Comparison of ENCODE assay signal across 38 cellular contexts in genomic region chr1:244151558-244151957, GRCh38.
"Had no signal": no experiment of that assay in that cellular context is flagged by ENCODE, and none has a peak within 500 bp of the region (broad histone marks: within the 10 kb centered on the region; RNA-seq: fewer than 3 reads in every experiment).

No MANE protein-coding gene starts in this region.

- DNase-seq: activated CD4-positive, alpha-beta memory T cell treated with anti-CD3 and anti-CD28 coated beads, Interleukin-2, amount 10 ng/mL, durations not matched to agents 7 days and 5 days; activated CD4-positive, alpha-beta T cell treated with anti-CD3 and anti-CD28 coated beads for 1 hour; activated CD4-positive, alpha-beta T cell treated with anti-CD3 and anti-CD28 coated beads for 36 hours; activated CD4-positive, alpha-beta T cell treated with anti-CD3 and anti-CD28 coated beads for 48 hours; activated CD4-positive, alpha-beta T cell treated with anti-CD3 and anti-CD28 coated beads, Interleukin-2, amount 10 ng/mL, durations not matched to agents 7 days and 5 days; activated CD4-positive, alpha-beta T cell treated with anti-CD3 and anti-CD28 coated beads, Interleukin-2, amount 50 U/mL, for 48 hours; activated CD4-positive, CD25-positive, alpha-beta regulatory T cell; activated CD8-positive, alpha-beta memory T cell treated with anti-CD3 and anti-CD28 coated beads for 24 hours; activated CD8-positive, alpha-beta memory T cell treated with anti-CD3 and anti-CD28 coated beads, Interleukin-2, amount 10 ng/mL, durations not matched to agents 7 days and 5 days; activated CD8-positive, alpha-beta memory T cell treated with anti-CD3 and anti-CD28 coated beads, Interleukin-2, amount 50 U/mL, for 48 hours; activated CD8-positive, alpha-beta T cell treated with anti-CD3 and anti-CD28 coated beads, Interleukin-2, amount 10 ng/mL, durations not matched to agents 7 days and 5 days; activated effector memory CD4-positive, alpha-beta T cell treated with Interleukin-2 at 50 U/mL for 16 hours; activated gamma-delta T cell; activated naive CD4-positive, alpha-beta T cell treated with anti-CD3 and anti-CD28 coated beads, Interleukin-2, amount 10 ng/mL, durations not matched to agents 7 days and 5 days; activated naive CD4-positive, alpha-beta T cell treated with Interleukin-2 at 50 U/mL for 16 hours; activated naive CD8-positive, alpha-beta T cell treated with anti-CD3 and anti-CD28 coated beads, Interleukin-2, amount 10 ng/mL, durations not matched to agents 7 days and 5 days; activated naive CD8-positive, alpha-beta T cell treated with anti-CD3 and anti-CD28 coated beads, Interleukin-2, amount 50 U/mL, for 24 hours; activated T-cell treated with anti-CD3 and anti-CD28 coated beads, Interleukin-2, amount 50 U/mL, for 24 hours; activated T-cell treated with anti-CD3 and anti-CD28 coated beads, Interleukin-2, amount 50 U/mL, for 48 hours; amygdala; anterior cingulate cortex; caudate nucleus; cerebellar nuclear complex; T-helper 1 cell; T-helper 2 cell; T-helper 9 cell; WERI-Rb-1 had no signal

- H3K9me3 ChIP-seq: ascending aorta had no signal

- H3K36me3 Mint-ChIP-seq: activated CD8-positive, alpha-beta memory T cell treated with anti-CD3 and anti-CD28 coated beads, Interleukin-2, amount 10 ng/mL, durations not matched to agents 7 days and 5 days; activated naive CD4-positive, alpha-beta T cell treated with anti-CD3 and anti-CD28 coated beads, Interleukin-2, amount 10 ng/mL, durations not matched to agents 7 days and 5 days; activated naive CD4-positive, alpha-beta T cell treated with anti-CD3 and anti-CD28 coated beads, Interleukin-2, amount 50 U/mL, for 24 hours; activated naive CD8-positive, alpha-beta T cell; activated naive CD8-positive, alpha-beta T cell treated with anti-CD3 and anti-CD28 coated beads, Interleukin-2, amount 10 ng/mL, durations not matched to agents 7 days and 5 days; brain; WTC11 had no signal

- H3K4me1 ChIP-seq: ascending aorta had no signal

- H3K36me3 ChIP-seq: ascending aorta, cardiac muscle cell, WERI-Rb-1 had no signal

- H3K27ac Mint-ChIP-seq: activated CD4-positive, alpha-beta memory T cell treated with anti-CD3 and anti-CD28 coated beads, Interleukin-2, amount 10 ng/mL, durations not matched to agents 7 days and 5 days; activated CD4-positive, alpha-beta T cell treated with anti-CD3 and anti-CD28 coated beads for 36 hours; activated CD4-positive, alpha-beta T cell treated with anti-CD3 and anti-CD28 coated beads, Interleukin-2, amount 10 ng/mL, durations not matched to agents 7 days and 5 days; activated CD8-positive, alpha-beta memory T cell treated with anti-CD3 and anti-CD28 coated beads, Interleukin-2, amount 10 ng/mL, durations not matched to agents 7 days and 5 days; activated CD8-positive, alpha-beta T cell treated with anti-CD3 and anti-CD28 coated beads, Interleukin-2, amount 10 ng/mL, durations not matched to agents 7 days and 5 days; activated naive CD4-positive, alpha-beta T cell treated with anti-CD3 and anti-CD28 coated beads, Interleukin-2, amount 10 ng/mL, durations not matched to agents 7 days and 5 days; activated naive CD4-positive, alpha-beta T cell treated with anti-CD3 and anti-CD28 coated beads, Interleukin-2, amount 50 U/mL, for 24 hours; activated naive CD8-positive, alpha-beta T cell; activated naive CD8-positive, alpha-beta T cell treated with anti-CD3 and anti-CD28 coated beads, Interleukin-2, amount 10 ng/mL, durations not matched to agents 7 days and 5 days; activated naive CD8-positive, alpha-beta T cell treated with anti-CD3 and anti-CD28 coated beads, Interleukin-2, amount 50 U/mL, for 24 hours; activated T-cell treated with anti-CD3 and anti-CD28 coated beads, Interleukin-2, amount 50 U/mL, for 24 hours; activated T-helper 2 cell treated with anti-CD3 and anti-CD28 coated beads, Interferon-gamma antibody, Interleukin-2, Interleukin-4, amounts not matched to agents 10 μg/mL and 5 μg/mL and 100 μg/mL, durations not matched to agents 14 hours and 24 hours and 36 hours; brain; T-helper 1 cell treated with Interleukin-12 subunit alpha and Interleukin-12 subunit beta and Interleukin-4 antibody, amounts not matched to agents 30 μg/mL and 1 μg/mL, for 36 hours; T-helper 2 cell treated with Interferon-gamma antibody and Interleukin-4, amounts not matched to agents 5 μg/mL and 100 μg/mL, for 36 hours; WTC11 had no signal

- H3K4me3 ChIP-seq: ascending aorta, cardiac muscle cell had no signal

- H3K27ac ChIP-seq: ascending aorta, cardiac muscle cell, WERI-Rb-1 had no signal

- ATAC-seq: activated CD4-positive, CD25-positive, alpha-beta regulatory T cell treated with anti-CD3 and anti-CD28 coated beads, Interleukin-2, amount 50 U/mL, for 24 hours; activated CD8-positive, alpha-beta memory T cell treated with anti-CD3 and anti-CD28 coated beads, Interleukin-2, amount 10 ng/mL, durations not matched to agents 7 days and 5 days; activated CD8-positive, alpha-beta T cell treated with anti-CD3 and anti-CD28 coated beads, Interleukin-2, amount 10 ng/mL, durations not matched to agents 7 days and 5 days; activated naive CD8-positive, alpha-beta T cell treated with anti-CD3 and anti-CD28 coated beads, Interleukin-2, amount 50 U/mL, for 24 hours; WTC11 had no signal

- H3K9me3 Mint-ChIP-seq: activated CD4-positive, alpha-beta memory T cell treated with anti-CD3 and anti-CD28 coated beads, Interleukin-2, amount 10 ng/mL, durations not matched to agents 7 days and 5 days; activated CD4-positive, alpha-beta T cell treated with anti-CD3 and anti-CD28 coated beads, Interleukin-2, amount 10 ng/mL, durations not matched to agents 7 days and 5 days; activated naive CD4-positive, alpha-beta T cell treated with anti-CD3 and anti-CD28 coated beads, Interleukin-2, amount 10 ng/mL, durations not matched to agents 7 days and 5 days; activated naive CD4-positive, alpha-beta T cell treated with anti-CD3 and anti-CD28 coated beads, Interleukin-2, amount 50 U/mL, for 24 hours; activated naive CD8-positive, alpha-beta T cell treated with anti-CD3 and anti-CD28 coated beads, Interleukin-2, amount 10 ng/mL, durations not matched to agents 7 days and 5 days; activated naive CD8-positive, alpha-beta T cell treated with anti-CD3 and anti-CD28 coated beads, Interleukin-2, amount 50 U/mL, for 24 hours; activated T-cell treated with anti-CD3 and anti-CD28 coated beads, Interleukin-2, amount 50 U/mL, for 24 hours; activated T-helper 2 cell treated with anti-CD3 and anti-CD28 coated beads, Interferon-gamma antibody, Interleukin-2, Interleukin-4, amounts not matched to agents 10 μg/mL and 5 μg/mL and 100 μg/mL, durations not matched to agents 14 hours and 24 hours and 36 hours; brain; central memory CD8-positive, alpha-beta T cell; T-helper 1 cell treated with Interleukin-12 subunit alpha and Interleukin-12 subunit beta and Interleukin-4 antibody, amounts not matched to agents 30 μg/mL and 1 μg/mL, for 36 hours; T-helper 2 cell treated with Interferon-gamma antibody and Interleukin-4, amounts not matched to agents 5 μg/mL and 100 μg/mL, for 36 hours; WTC11 had no signal

- H3K27me3 Mint-ChIP-seq: activated CD4-positive, alpha-beta memory T cell treated with anti-CD3 and anti-CD28 coated beads, Interleukin-2, amount 10 ng/mL, durations not matched to agents 7 days and 5 days; activated CD4-positive, alpha-beta T cell treated with anti-CD3 and anti-CD28 coated beads for 36 hours; activated naive CD4-positive, alpha-beta T cell treated with anti-CD3 and anti-CD28 coated beads, Interleukin-2, amount 50 U/mL, for 24 hours; activated naive CD8-positive, alpha-beta T cell; activated naive CD8-positive, alpha-beta T cell treated with anti-CD3 and anti-CD28 coated beads, Interleukin-2, amount 50 U/mL, for 24 hours; activated T-cell treated with anti-CD3 and anti-CD28 coated beads, Interleukin-2, amount 50 U/mL, for 24 hours; central memory CD8-positive, alpha-beta T cell had no signal

- H3K4me1 Mint-ChIP-seq: activated CD4-positive, alpha-beta memory T cell treated with anti-CD3 and anti-CD28 coated beads, Interleukin-2, amount 10 ng/mL, durations not matched to agents 7 days and 5 days; activated CD4-positive, alpha-beta T cell treated with anti-CD3 and anti-CD28 coated beads for 36 hours; activated CD4-positive, alpha-beta T cell treated with anti-CD3 and anti-CD28 coated beads, Interleukin-2, amount 10 ng/mL, durations not matched to agents 7 days and 5 days; activated CD8-positive, alpha-beta memory T cell treated with anti-CD3 and anti-CD28 coated beads, Interleukin-2, amount 10 ng/mL, durations not matched to agents 7 days and 5 days; activated naive CD4-positive, alpha-beta T cell treated with anti-CD3 and anti-CD28 coated beads, Interleukin-2, amount 10 ng/mL, durations not matched to agents 7 days and 5 days; activated naive CD4-positive, alpha-beta T cell treated with anti-CD3 and anti-CD28 coated beads, Interleukin-2, amount 50 U/mL, for 24 hours; activated naive CD8-positive, alpha-beta T cell treated with anti-CD3 and anti-CD28 coated beads, Interleukin-2, amount 10 ng/mL, durations not matched to agents 7 days and 5 days; central memory CD8-positive, alpha-beta T cell had no signal

- H3K4me3 Mint-ChIP-seq: activated CD4-positive, alpha-beta memory T cell treated with anti-CD3 and anti-CD28 coated beads, Interleukin-2, amount 10 ng/mL, durations not matched to agents 7 days and 5 days; activated CD4-positive, alpha-beta T cell treated with anti-CD3 and anti-CD28 coated beads for 36 hours; activated CD4-positive, alpha-beta T cell treated with anti-CD3 and anti-CD28 coated beads, Interleukin-2, amount 10 ng/mL, durations not matched to agents 7 days and 5 days; activated CD8-positive, alpha-beta memory T cell treated with anti-CD3 and anti-CD28 coated beads, Interleukin-2, amount 10 ng/mL, durations not matched to agents 7 days and 5 days; activated CD8-positive, alpha-beta T cell treated with anti-CD3 and anti-CD28 coated beads, Interleukin-2, amount 10 ng/mL, durations not matched to agents 7 days and 5 days; activated naive CD4-positive, alpha-beta T cell treated with anti-CD3 and anti-CD28 coated beads, Interleukin-2, amount 10 ng/mL, durations not matched to agents 7 days and 5 days; activated naive CD4-positive, alpha-beta T cell treated with anti-CD3 and anti-CD28 coated beads, Interleukin-2, amount 50 U/mL, for 24 hours; activated naive CD8-positive, alpha-beta T cell; activated naive CD8-positive, alpha-beta T cell treated with anti-CD3 and anti-CD28 coated beads, Interleukin-2, amount 10 ng/mL, durations not matched to agents 7 days and 5 days; activated naive CD8-positive, alpha-beta T cell treated with anti-CD3 and anti-CD28 coated beads, Interleukin-2, amount 50 U/mL, for 24 hours; activated T-cell treated with anti-CD3 and anti-CD28 coated beads, Interleukin-2, amount 50 U/mL, for 24 hours; brain; central memory CD8-positive, alpha-beta T cell; T-helper 1 cell treated with Interleukin-12 subunit alpha and Interleukin-12 subunit beta and Interleukin-4 antibody, amounts not matched to agents 30 μg/mL and 1 μg/mL, for 36 hours; T-helper 2 cell treated with Interferon-gamma antibody and Interleukin-4, amounts not matched to agents 5 μg/mL and 100 μg/mL, for 36 hours; WTC11 had no signal

- H3K27me3 ChIP-seq: ascending aorta, cardiac muscle cell had no signal
